In the genomic region with DNA sequence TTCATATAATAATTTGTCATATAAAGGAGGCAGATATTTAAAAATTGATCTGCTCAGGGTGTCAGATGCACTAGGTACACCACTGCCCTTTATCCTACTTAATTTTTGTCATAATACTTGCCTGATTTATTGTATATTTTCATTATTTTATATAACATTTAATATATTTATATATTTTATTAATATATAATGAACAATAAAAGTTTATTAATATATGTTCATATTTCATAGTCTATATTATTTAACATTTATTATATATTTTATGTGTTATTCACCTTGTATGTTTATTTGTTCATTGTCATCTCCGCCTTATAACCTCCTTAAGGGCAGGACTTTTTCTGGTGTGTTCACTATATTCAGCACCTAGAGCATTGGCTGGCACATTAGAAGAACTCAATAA, we compare ENCODE assay signal across 15 cellular contexts.
"Had no signal": no experiment of that assay in that cellular context is flagged by ENCODE, and none has a peak within 500 bp of the region (broad histone marks: within the 10 kb centered on the region; RNA-seq: fewer than 3 reads in every experiment).

No MANE protein-coding gene starts in this region.

- H3K27me3 Mint-ChIP-seq: activated naive CD8-positive, alpha-beta T cell; naive thymus-derived CD8-positive, alpha-beta T cell had no signal

- H3K4me3 Mint-ChIP-seq: activated naive CD8-positive, alpha-beta T cell; dendritic cell treated with granulocyte-macrophage colony-stimulating factor and Interleukin-4, amounts not matched to agents 40 ng/mL and 50 ng/mL, for 4 days; naive thymus-derived CD8-positive, alpha-beta T cell; T-helper 1 cell treated with Interleukin-12 subunit alpha and Interleukin-12 subunit beta and Interleukin-4 antibody, amounts not matched to agents 30 μg/mL and 1 μg/mL, for 36 hours had no signal

- H3K27ac Mint-ChIP-seq: dendritic cell treated with granulocyte-macrophage colony-stimulating factor and Interleukin-4, amounts not matched to agents 40 ng/mL and 50 ng/mL, for 4 days; T-helper 1 cell treated with Interleukin-12 subunit alpha and Interleukin-12 subunit beta and Interleukin-4 antibody, amounts not matched to agents 30 μg/mL and 1 μg/mL, for 36 hours had no signal

- H3K27me3 ChIP-seq: esophagus muscularis mucosa, heart right ventricle, upper lobe of right lung had no signal

- H3K4me3 ChIP-seq: esophagus muscularis mucosa, heart right ventricle, upper lobe of right lung had no signal

- H3K9me3 Mint-ChIP-seq: dendritic cell treated with granulocyte-macrophage colony-stimulating factor and Interleukin-4, amounts not matched to agents 40 ng/mL and 50 ng/mL, for 4 days; T-helper 1 cell treated with Interleukin-12 subunit alpha and Interleukin-12 subunit beta and Interleukin-4 antibody, amounts not matched to agents 30 μg/mL and 1 μg/mL, for 36 hours had no signal

- DNase-seq: activated CD4-positive, alpha-beta T cell treated with anti-CD3 and anti-CD28 coated beads, Interleukin-2, amount 50 U/mL, for 4 hours; amniotic stem cell; effector memory CD4-positive, alpha-beta T cell; heart right ventricle; kidney glomerular epithelial cell; left ventricle myocardium superior; mesendoderm; naive thymus-derived CD8-positive, alpha-beta T cell; stimulated activated naive CD4-positive, alpha-beta T cell; upper lobe of right lung had no signal

- H3K36me3 ChIP-seq: esophagus muscularis mucosa, heart right ventricle, upper lobe of right lung had no signal

- ATAC-seq: heart right ventricle; left ventricle myocardium superior; naive thymus-derived CD8-positive, alpha-beta T cell had no signal

- H3K27ac ChIP-seq: esophagus muscularis mucosa, heart right ventricle, upper lobe of right lung, VCaP had no signal

- H3K9me3 ChIP-seq: esophagus muscularis mucosa, upper lobe of right lung had no signal
